In the genomic region with DNA sequence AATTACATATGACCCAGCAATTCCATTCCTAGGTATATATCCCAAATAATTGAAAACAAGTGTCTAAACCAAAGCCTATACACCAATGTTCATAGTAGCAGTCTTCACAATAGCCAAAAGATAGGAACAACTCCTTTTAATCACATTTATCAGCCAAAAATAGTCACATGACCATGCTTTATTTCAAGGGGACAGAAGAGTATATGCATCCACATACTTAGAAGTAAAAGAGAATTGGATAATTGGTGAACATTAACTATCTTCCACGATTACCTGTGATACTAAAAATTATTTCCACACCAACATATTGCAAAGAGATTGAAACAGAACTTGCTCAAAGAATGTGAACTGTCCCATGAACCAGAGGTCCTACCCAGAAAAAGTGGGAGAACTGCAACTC, we compare ENCODE assay signal across 23 cellular contexts. TPM values are rescaled to one million over a fixed set of nuclear protein-coding genes. Genes with fewer than 3 reads are reported as not detected.
A peak's percentile ranks its signal among the peaks of the same experiment; 100 is the strongest.
DNase-seq lines count a peak whose midpoint lies in the region; ATAC-seq, FAIRE-seq and TF ChIP-seq lines count a peak whose summit lies in the region.
"Had no signal": no experiment of that assay in that cellular context is flagged by ENCODE, and none has a peak within 500 bp of the region (broad histone marks: within the 10 kb centered on the region; RNA-seq: fewer than 3 reads in every experiment).

No MANE protein-coding gene starts in this region.

- intact Hi-C loops in left cardiac atrium (cut with DNase I): no loop called here

- FAIRE-seq in astrocyte (lab: Jason Lieb, UNC): peak; percentile 37
- FAIRE-seq: A204.1, D721Med, GM12891 had no signal

- H3K36me3 Mint-ChIP-seq in activated naive CD8-positive, alpha-beta T cell: no peaks in the 10 kb centered on the region
- H3K36me3 Mint-ChIP-seq in activated naive CD8-positive, alpha-beta T cell treated with anti-CD3 and anti-CD28 coated beads for 36 hours: no peaks in the 10 kb centered on the region
- no peaks in the 10 kb centered on the region for H3K36me3 Mint-ChIP-seq in astrocyte (ENCODE audit: low read depth, unreplicated experiment)
- no peaks in the 10 kb centered on the region for H3K36me3 Mint-ChIP-seq in nephron (ENCODE audit: low read depth)
- H3K36me3 Mint-ChIP-seq: CD4-positive, CD25-positive, alpha-beta regulatory T cell; CD8-positive, alpha-beta T cell had no signal

- no peak overlapping the region for H3K9ac ChIP-seq in astrocyte (ENCODE audit: low read length)
- H3K9ac ChIP-seq: BLaER1 had no signal

- H3K4me3 ChIP-seq in astrocyte (ENCODE audit: insufficient read depth, low read depth, low read length): no peak overlapping the region
- H3K4me3 ChIP-seq: BLaER1, HAP-1 had no signal

- no peak for ATAC-seq in left cardiac atrium
- ATAC-seq: CD8-positive, alpha-beta T cell had no signal

- no peak for DNase-seq in activated naive CD8-positive, alpha-beta T cell treated with anti-CD3 and anti-CD28 coated beads for 36 hours
- no peak for DNase-seq in astrocyte (ENCODE audit: low read depth)
- DNase-seq in DMS79 (lab: John Stamatoyannopoulos, UW): no peak
- DNase-seq in left cardiac atrium: no peak
- DNase-seq in NCI-H187 treated with DMSO at 0.1 percent for 48 hours (lab: John Stamatoyannopoulos, UW): no peak
- DNase-seq: CD4-positive, CD25-positive, alpha-beta regulatory T cell; CD8-positive, alpha-beta T cell; DMS 273 treated with DMSO at 0.1 percent for 48 hours; DMS79 treated with DMSO at 0.1 percent for 48 hours; GF-D8; GOT3; HFFc6 had no signal

- H3K36me3 ChIP-seq in astrocyte (ENCODE audit: insufficient read depth, low read length): no peaks in the 10 kb centered on the region
- H3K36me3 ChIP-seq: BLaER1, HAP-1 had no signal

- no peak overlapping the region for H3K27ac ChIP-seq in astrocyte (ENCODE audit: low read depth, low read length)
- H3K27ac ChIP-seq: 22Rv1, BLaER1, C4-2B had no signal

- H4K20me1 ChIP-seq in astrocyte (ENCODE audit: insufficient read depth, low read length): no peaks in the 10 kb centered on the region
- H4K20me1 ChIP-seq: BLaER1 had no signal

- no peak overlapping the region for H3K27ac Mint-ChIP-seq in activated naive CD8-positive, alpha-beta T cell
- H3K27ac Mint-ChIP-seq in activated naive CD8-positive, alpha-beta T cell treated with anti-CD3 and anti-CD28 coated beads for 36 hours: no peak overlapping the region
- no peak overlapping the region for H3K27ac Mint-ChIP-seq in astrocyte (ENCODE audit: unreplicated experiment)
- no peak overlapping the region for H3K27ac Mint-ChIP-seq in nephron
- H3K27ac Mint-ChIP-seq: B cell; CD4-positive, CD25-positive, alpha-beta regulatory T cell; CD8-positive, alpha-beta T cell had no signal

- no peaks in the 10 kb centered on the region for H3K9me3 ChIP-seq in astrocyte (ENCODE audit: insufficient read depth, low read depth, low read length)
- H3K9me3 ChIP-seq: HAP-1 had no signal

- TF ChIP-seq CTCF in astrocyte (IDR thresholded peaks at IDR 0.05; ENCODE audit: insufficient read depth, low read depth, low read length) (no peak), nephron (IDR thresholded peaks at IDR 0.05; ENCODE audit: unreplicated experiment in 3 of 3) (no peak)

- peaks cover 9% of the 10 kb centered on the region for H3K27me3 Mint-ChIP-seq in activated naive CD8-positive, alpha-beta T cell
- H3K27me3 Mint-ChIP-seq in activated naive CD8-positive, alpha-beta T cell treated with anti-CD3 and anti-CD28 coated beads for 36 hours: peaks cover 16% of the 10 kb centered on the region
- H3K27me3 Mint-ChIP-seq in astrocyte (ENCODE audit: low read depth, unreplicated experiment) (peaks cover 13% of the 10 kb centered on the region), nephron (ENCODE audit: low read depth) (peaks cover 63% of the 10 kb centered on the region)

- H3K9me3 Mint-ChIP-seq in activated naive CD8-positive, alpha-beta T cell (ENCODE audit: low read depth): no peaks in the 10 kb centered on the region
- H3K9me3 Mint-ChIP-seq in activated naive CD8-positive, alpha-beta T cell treated with anti-CD3 and anti-CD28 coated beads for 36 hours: no peaks in the 10 kb centered on the region
- H3K9me3 Mint-ChIP-seq in astrocyte (ENCODE audit: unreplicated experiment): peaks cover 1% of the 10 kb centered on the region
- H3K9me3 Mint-ChIP-seq in nephron: no peaks in the 10 kb centered on the region
- H3K9me3 Mint-ChIP-seq: CD4-positive, CD25-positive, alpha-beta regulatory T cell; CD8-positive, alpha-beta T cell; HFFc6 had no signal

- H2AFZ ChIP-seq in astrocyte (ENCODE audit: low read depth, low read length): no peak overlapping the region

- H3K4me1 Mint-ChIP-seq in activated naive CD8-positive, alpha-beta T cell (ENCODE audit: low read depth): peaks cover 10% of the 10 kb centered on the region
- peaks cover 2% of the 10 kb centered on the region for H3K4me1 Mint-ChIP-seq in activated naive CD8-positive, alpha-beta T cell treated with anti-CD3 and anti-CD28 coated beads for 36 hours
- H3K4me1 Mint-ChIP-seq in astrocyte (ENCODE audit: low read depth, unreplicated experiment) (peaks cover 8% of the 10 kb centered on the region), nephron (no peaks in the 10 kb centered on the region)

- peaks cover 17% of the 10 kb centered on the region for H3K4me1 ChIP-seq in astrocyte (ENCODE audit: insufficient read depth, low read length)
- H3K4me1 ChIP-seq: BLaER1 had no signal

- no peak overlapping the region for H3K4me2 ChIP-seq in astrocyte (ENCODE audit: low read length)
- H3K4me2 ChIP-seq: BLaER1 had no signal

- peak overlapping the region; percentile 27 for H3K4me3 Mint-ChIP-seq in activated naive CD8-positive, alpha-beta T cell
- H3K4me3 Mint-ChIP-seq in activated naive CD8-positive, alpha-beta T cell treated with anti-CD3 and anti-CD28 coated beads for 36 hours: no peak overlapping the region
- no peak overlapping the region for H3K4me3 Mint-ChIP-seq in astrocyte (ENCODE audit: unreplicated experiment)
- H3K4me3 Mint-ChIP-seq in nephron: peak overlapping the region in 2 of 3 experiments; percentile 31 to 37
- H3K4me3 Mint-ChIP-seq: B cell; CD8-positive, alpha-beta T cell had no signal

- H3K79me2 ChIP-seq in astrocyte (ENCODE audit: insufficient read depth, low read length): no peaks in the 10 kb centered on the region

- H3K27me3 ChIP-seq in astrocyte (ENCODE audit: insufficient read depth, low read length): peaks cover 6% of the 10 kb centered on the region
- H3K27me3 ChIP-seq: BLaER1 had no signal

RNA-seq across cellular contexts. Expression of gene FOXE1, which starts 51.8 kb away (rescaled TPM):
- total RNA-seq in activated naive CD8-positive, alpha-beta T cell treated with anti-CD3 and anti-CD28 coated beads for 36 hours: not detected
- total RNA-seq in astrocyte (0.07 and 0.45 TPM in 2 replicates), left cardiac atrium (not detected)
- total RNA-seq: B cell; CD4-positive, CD25-positive, alpha-beta regulatory T cell; G401 had no signal

Comparison
In these comparisons a context has a peak if more than half of its experiments do, and no peak if none do; other contexts are left out.
1. H3K4me3 Mint-ChIP-seq: peak in activated naive CD8-positive, alpha-beta T cell (single experiment) and nephron (2 of 3); none in activated naive CD8-positive, alpha-beta T cell treated with anti-CD3 and anti-CD28 coated beads for 36 hours (single experiment) and astrocyte (single experiment).